ENCODE assay signal across 9 cellular contexts in genomic region chr12:109927622-109928021, GRCh38. TPM values are rescaled to one million over a fixed set of nuclear protein-coding genes. Genes with fewer than 3 reads are reported as not detected.
DNase-seq lines count a peak whose midpoint lies in the region; ATAC-seq and TF ChIP-seq lines count a peak whose summit lies in the region.
"Had no signal": no experiment of that assay in that cellular context is flagged by ENCODE, and none has a peak within 500 bp of the region (broad histone marks: within the 10 kb centered on the region; RNA-seq: fewer than 3 reads in every experiment).

No MANE protein-coding gene starts in this region.

- ATAC-seq in gastrocnemius medialis (peak; percentile 49 to 51), GM19397 (IDR thresholded peaks at IDR 0.05; ENCODE audit: unreplicated experiment) (no peak), HG02571 (IDR thresholded peaks at IDR 0.05; ENCODE audit: unreplicated experiment) (no peak)

- peak; percentile 42 for DNase-seq in NCI-H1436 (lab: John Stamatoyannopoulos, UW)
- no peak for DNase-seq in NCI-H1436 treated with DMSO at 0.1 percent for 48 hours (lab: John Stamatoyannopoulos, UW)
- DNase-seq in NAMALWA (ENCODE audit: low spot score): peak; percentile 47
- DNase-seq in activated CD8-positive, alpha-beta memory T cell treated with anti-CD3 and anti-CD28 coated beads, Interleukin-2, amount 50 U/mL, for 4 hours: peak; percentile 27
- DNase-seq in esophagus squamous epithelium (lab: John Stamatoyannopoulos, UW): no peak
- no peak for DNase-seq in gastrocnemius medialis

- H3K27ac ChIP-seq in esophagus squamous epithelium: no peak overlapping the region
- peak overlapping the region in 2 of 4 donors; percentile 6 to 63 for H3K27ac ChIP-seq in gastrocnemius medialis
- H3K27ac ChIP-seq: BLaER1 had no signal

- H3K4me3 ChIP-seq in esophagus squamous epithelium (no peak overlapping the region), gastrocnemius medialis (no peak overlapping the region)
- H3K4me3 ChIP-seq: BLaER1 had no signal

- H3K36me3 ChIP-seq in esophagus squamous epithelium (peaks cover 0 to 61% (median 10%) of the 10 kb centered on the region in 3 donors), gastrocnemius medialis (peaks cover 0 to 37% of the 10 kb centered on the region in 2 donors)

- no peaks in the 10 kb centered on the region for H3K27me3 ChIP-seq in esophagus squamous epithelium
- H3K27me3 ChIP-seq in gastrocnemius medialis: no peaks in the 10 kb centered on the region
- H3K27me3 ChIP-seq: BLaER1 had no signal

- TF ChIP-seq POLR2A in esophagus squamous epithelium (IDR thresholded peaks at IDR 0.05) (no peak), gastrocnemius medialis (IDR thresholded peaks at IDR 0.05) (no peak)

- 69 to 72% methylated on average over 5 to 8 of the region's 8 CpGs for WGBS in esophagus squamous epithelium, 2 donors

- intact Hi-C loops in esophagus squamous epithelium (cut with DNase I): no loop called here
- intact Hi-C loops in gastrocnemius medialis (cut with DNase I; ENCODE audit: low total_unique reads): no loop called here

- H3K4me1 ChIP-seq in esophagus squamous epithelium: peaks cover 0 to 2% (median 0%) of the 10 kb centered on the region in 3 donors
- peaks cover 8 to 10% of the 10 kb centered on the region in 2 donors for H3K4me1 ChIP-seq in gastrocnemius medialis

- in situ Hi-C loops in gastrocnemius medialis (cut with MboI; ENCODE audit: low sequenced_read_pairs in 4 of 4): no loop called here

- H3K9me3 ChIP-seq in esophagus squamous epithelium: no peaks in the 10 kb centered on the region
- H3K9me3 ChIP-seq in gastrocnemius medialis: no peaks in the 10 kb centered on the region
- H3K9me3 ChIP-seq: BLaER1 had no signal

- TF ChIP-seq CTCF in esophagus squamous epithelium (IDR thresholded peaks at IDR 0.05): peak in 5 of 6 experiments; percentile 49 to 81 (median 58)
- peak in 4 of 5 experiments; percentile 25 to 54 (median 34) for TF ChIP-seq CTCF in gastrocnemius medialis (IDR thresholded peaks at IDR 0.05 in 4 of 5, conservative IDR thresholded peaks at IDR 0.05 in 1 of 5)

RNA-seq across cellular contexts. Expression of gene TCHP, which starts 27.5 kb away (rescaled TPM):
- total RNA-seq in esophagus squamous epithelium: 10 to 100 TPM; 15.7 to 31.7 (median 20.0) TPM
- total RNA-seq in gastrocnemius medialis: 1 to 10 TPM; 7.3 to 9.4 (median 8.0) TPM

RNA-seq across cellular contexts. Expression of gene GLTP, which starts 47.3 kb away (rescaled TPM):
- total RNA-seq in esophagus squamous epithelium (100 to 1,000 TPM; 315 to 901 (median 457) TPM), gastrocnemius medialis (10 to 100 TPM; 18.3 to 34.0 (median 22.4) TPM)

Comparison
In these comparisons a context has a peak if more than half of its experiments do, and no peak if none do; other contexts are left out.
1. DNase-seq: peak in NCI-H1436 (single experiment), NAMALWA (single experiment) and activated CD8-positive, alpha-beta memory T cell treated with anti-CD3 and anti-CD28 coated beads, Interleukin-2, amount 50 U/mL, for 4 hours (single experiment); none in NCI-H1436 treated with DMSO at 0.1 percent for 48 hours (single experiment), esophagus squamous epithelium (single experiment) and gastrocnemius medialis (0 of 2).
2. ATAC-seq: peak in gastrocnemius medialis (2 of 2); none in GM19397 (single experiment) and HG02571 (single experiment).
3. RNA of gene GLTP, which starts 47.3 kb away (total RNA-seq): 315 to 901 TPM in esophagus squamous epithelium; 18.3 to 34.0 TPM in gastrocnemius medialis; every median in the first group is over 4 times any median in the second.